Comparison of ENCODE assay signal across 26 cellular contexts in the genomic region with DNA sequence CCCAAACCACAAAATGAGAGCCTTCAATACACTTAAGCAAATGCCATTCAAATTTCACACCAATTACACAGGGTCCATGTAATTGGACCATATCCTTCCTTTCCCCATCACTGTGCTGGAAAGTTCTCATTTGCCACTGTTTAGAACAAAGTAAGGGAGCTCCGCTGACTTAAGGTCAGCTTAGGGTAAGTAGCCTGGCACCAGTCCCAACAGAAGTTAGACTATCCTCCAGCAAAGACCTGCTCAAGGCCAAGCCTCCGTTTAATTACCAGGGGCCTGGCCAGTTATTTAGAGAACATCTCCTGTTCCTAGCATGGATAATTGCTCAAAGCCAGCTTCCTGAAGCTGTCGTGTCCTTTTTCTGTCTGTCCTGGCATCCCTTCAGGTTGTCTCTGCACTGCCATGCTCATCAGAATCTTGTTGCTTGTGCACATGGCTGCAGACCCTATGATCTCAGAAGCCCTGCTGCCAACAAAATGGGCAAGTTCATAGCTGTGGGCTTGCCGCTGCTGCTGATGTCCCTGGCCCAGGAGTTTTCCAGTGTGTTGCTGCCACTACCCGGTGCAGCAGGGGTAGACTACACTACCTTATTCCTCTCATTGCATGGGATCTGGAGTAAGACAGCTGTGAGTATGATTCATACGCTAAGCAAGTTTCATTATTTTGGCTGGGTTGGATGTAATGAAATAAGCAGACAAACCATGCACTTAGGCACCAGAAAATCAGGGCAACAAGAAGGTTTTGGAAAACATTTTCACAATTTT. TPM values are rescaled to one million over a fixed set of nuclear protein-coding genes. Genes with fewer than 3 reads are reported as not detected.
"Had no signal": no experiment of that assay in that cellular context is flagged by ENCODE, and none has a peak within 500 bp of the region (broad histone marks: within the 10 kb centered on the region; RNA-seq: fewer than 3 reads in every experiment).

No MANE protein-coding gene starts in this region.

- DNase-seq: activated CD4-positive, alpha-beta T cell treated with anti-CD3 and anti-CD28 coated beads for 36 hours; activated CD4-positive, CD25-positive, alpha-beta regulatory T cell; activated CD8-positive, alpha-beta memory T cell treated with anti-CD3 and anti-CD28 coated beads, Interleukin-2, amount 10 ng/mL, durations not matched to agents 7 days and 5 days; activated CD8-positive, alpha-beta T cell treated with anti-CD3 and anti-CD28 coated beads, Interleukin-2, amount 10 ng/mL, durations not matched to agents 7 days and 5 days; activated naive CD8-positive, alpha-beta T cell treated with anti-CD3 and anti-CD28 coated beads, Interleukin-2, amount 50 U/mL, for 24 hours; activated T-cell treated with anti-CD3 and anti-CD28 coated beads, Interleukin-2, amount 50 U/mL, for 48 hours; amygdala; dermis blood vessel endothelial cell; effector CD4-positive, alpha-beta T cell; foreskin melanocyte; hippocampal formation; kidney; lower lobe of right lung; mesendoderm; mucosa of descending colon; pancreas; spleen; stimulated activated naive CD4-positive, alpha-beta T cell treated with Interleukin-2 at 50 U/mL for 16 hours; T-helper 1 cell; upper lobe of left lung had no signal

- FAIRE-seq: colon, kidney, pancreas had no signal

- H3K36me3 ChIP-seq: esophagus muscularis mucosa, lower lobe of right lung, neutrophil, pancreas, prostate gland, spleen, upper lobe of left lung had no signal

- H3K27me3 ChIP-seq: upper lobe of left lung had no signal

- H3K4me1 ChIP-seq: esophagus muscularis mucosa, lower lobe of right lung, pancreas, prostate gland, spleen, upper lobe of left lung had no signal

- H3K27ac ChIP-seq: esophagus muscularis mucosa, lower lobe of right lung, neutrophil, pancreas, prostate gland, spleen, upper lobe of left lung had no signal

- H3K4me3 ChIP-seq: esophagus muscularis mucosa, lower lobe of right lung, mucosa of descending colon, pancreas, prostate gland, spleen, upper lobe of left lung had no signal

- H3K9me3 ChIP-seq: lower lobe of right lung, mucosa of descending colon, neutrophil, pancreas, prostate gland, spleen, upper lobe of left lung had no signal

- ATAC-seq: activated CD4-positive, alpha-beta T cell treated with anti-CD3 and anti-CD28 coated beads for 36 hours; activated CD8-positive, alpha-beta memory T cell treated with anti-CD3 and anti-CD28 coated beads, Interleukin-2, amount 10 ng/mL, durations not matched to agents 7 days and 5 days; activated CD8-positive, alpha-beta T cell treated with anti-CD3 and anti-CD28 coated beads, Interleukin-2, amount 10 ng/mL, durations not matched to agents 7 days and 5 days; activated naive CD8-positive, alpha-beta T cell treated with anti-CD3 and anti-CD28 coated beads, Interleukin-2, amount 50 U/mL, for 24 hours; lower lobe of right lung; mucosa of descending colon; pancreas had no signal

RNA-seq across cellular contexts. Expression of a gene that starts 8.0 kb away (rescaled TPM):
- total RNA-seq: activated CD4-positive, alpha-beta T cell treated with anti-CD3 and anti-CD28 coated beads for 36 hours; activated CD8-positive, alpha-beta memory T cell treated with anti-CD3 and anti-CD28 coated beads, Interleukin-2, amount 10 ng/mL, durations not matched to agents 7 days and 5 days; activated CD8-positive, alpha-beta T cell treated with anti-CD3 and anti-CD28 coated beads, Interleukin-2, amount 10 ng/mL, durations not matched to agents 7 days and 5 days; activated T-helper 2 cell treated with anti-CD3 and anti-CD28 coated beads, Interferon-gamma antibody, Interleukin-2, Interleukin-4, amounts not matched to agents 10 μg/mL and 5 μg/mL and 100 μg/mL, durations not matched to agents 14 hours and 24 hours and 36 hours; dermis blood vessel endothelial cell; esophagus muscularis mucosa; kidney; lower lobe of right lung; mucosa of descending colon; pancreas; prostate gland; spleen; upper lobe of left lung had no signal
- polyA plus RNA-seq: spleen had no signal

RNA-seq across cellular contexts. Expression of a gene that starts 33.4 kb away (rescaled TPM):
- total RNA-seq: activated CD4-positive, alpha-beta T cell treated with anti-CD3 and anti-CD28 coated beads for 36 hours; activated CD8-positive, alpha-beta memory T cell treated with anti-CD3 and anti-CD28 coated beads, Interleukin-2, amount 10 ng/mL, durations not matched to agents 7 days and 5 days; activated CD8-positive, alpha-beta T cell treated with anti-CD3 and anti-CD28 coated beads, Interleukin-2, amount 10 ng/mL, durations not matched to agents 7 days and 5 days; activated T-helper 2 cell treated with anti-CD3 and anti-CD28 coated beads, Interferon-gamma antibody, Interleukin-2, Interleukin-4, amounts not matched to agents 10 μg/mL and 5 μg/mL and 100 μg/mL, durations not matched to agents 14 hours and 24 hours and 36 hours; dermis blood vessel endothelial cell; esophagus muscularis mucosa; kidney; lower lobe of right lung; mucosa of descending colon; pancreas; prostate gland; spleen; upper lobe of left lung had no signal
- polyA plus RNA-seq: pancreas, spleen had no signal

RNA-seq across cellular contexts. Expression of a gene that starts 34.4 kb away (rescaled TPM):
- total RNA-seq: activated CD4-positive, alpha-beta T cell treated with anti-CD3 and anti-CD28 coated beads for 36 hours; activated CD8-positive, alpha-beta memory T cell treated with anti-CD3 and anti-CD28 coated beads, Interleukin-2, amount 10 ng/mL, durations not matched to agents 7 days and 5 days; activated CD8-positive, alpha-beta T cell treated with anti-CD3 and anti-CD28 coated beads, Interleukin-2, amount 10 ng/mL, durations not matched to agents 7 days and 5 days; activated T-helper 2 cell treated with anti-CD3 and anti-CD28 coated beads, Interferon-gamma antibody, Interleukin-2, Interleukin-4, amounts not matched to agents 10 μg/mL and 5 μg/mL and 100 μg/mL, durations not matched to agents 14 hours and 24 hours and 36 hours; dermis blood vessel endothelial cell; esophagus muscularis mucosa; kidney; lower lobe of right lung; mucosa of descending colon; pancreas; prostate gland; spleen; upper lobe of left lung had no signal
- polyA plus RNA-seq: pancreas, spleen, thymus had no signal
